8 cellular contexts compared by ENCODE assay signal in the genomic region with DNA sequence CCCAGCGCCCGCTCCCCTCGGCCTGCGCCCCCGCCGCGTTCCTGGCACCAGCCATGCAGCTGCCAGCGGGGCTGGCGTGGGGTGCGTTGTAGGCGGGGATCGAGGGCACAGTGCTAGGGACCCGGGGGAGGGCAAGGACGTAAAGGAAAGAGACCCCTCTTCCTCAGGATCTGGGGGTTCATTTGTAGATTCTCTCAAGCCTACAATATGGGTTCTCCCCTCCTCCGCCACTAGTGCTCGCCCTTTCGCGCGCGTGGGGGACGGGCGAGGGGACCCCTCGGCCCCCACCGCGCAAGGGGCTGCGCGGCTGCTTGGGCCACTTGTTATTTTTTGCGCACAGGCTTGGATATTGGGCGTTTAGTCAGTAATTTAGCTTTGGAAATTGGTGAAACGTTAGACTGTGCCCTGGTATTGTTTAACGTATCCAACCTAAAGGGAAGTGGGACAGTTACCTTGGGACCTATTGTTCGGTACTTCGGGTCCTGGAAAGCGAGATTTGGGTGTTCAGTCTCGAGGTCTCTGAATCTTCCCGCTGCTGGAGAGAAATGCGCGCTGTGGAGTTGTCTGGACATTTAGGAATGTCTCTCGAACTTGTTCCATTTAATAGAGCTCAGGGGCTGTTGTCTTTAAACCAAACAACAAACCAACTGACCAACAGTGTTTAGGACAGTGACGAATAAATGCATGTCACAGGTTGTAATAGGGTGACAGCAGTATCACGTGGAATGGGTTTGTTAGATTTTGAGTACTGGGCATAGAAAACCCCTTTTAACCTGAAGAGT. TPM values are rescaled to one million over a fixed set of nuclear protein-coding genes. Genes with fewer than 3 reads are reported as not detected.
DNase-seq lines count a peak whose midpoint lies in the region; ATAC-seq and TF ChIP-seq lines count a peak whose summit lies in the region.

No MANE protein-coding gene starts in this region.

- DNase-seq in Caco-2, result peak in 1 of 2 experiments; percentile 14
- peak in 1 of 2 experiments; percentile 52 for DNase-seq in SJSA1 (ENCODE audit: low read depth in 1 of 2, low spot score in 2 of 2)
- peak; percentile 47 for DNase-seq in fibroblast of mammary gland (ENCODE audit: low read depth)
- no peak for DNase-seq in SKM-1 treated with dmso at 0.1 percent for 144 hours (lab: John Stamatoyannopoulos, UW; ENCODE audit: unreplicated experiment)

- ATAC-seq in HG03139 (IDR thresholded peaks at IDR 0.05; ENCODE audit: unreplicated experiment) (peak; percentile 24), GM19035 (IDR thresholded peaks at IDR 0.05; ENCODE audit: unreplicated experiment) (no peak)

- no peaks in the 10 kb centered on the region for H3K9me3 Mint-ChIP-seq in Caco-2 (ENCODE audit: unreplicated experiment)

- no peak for TF ChIP-seq CTCF in Caco-2 (IDR thresholded peaks at IDR 0.05; ENCODE audit: insufficient read depth in 1 of 2, low read depth in 1 of 2, low read length in 1 of 2, severe bottlenecking in 1 of 2, unreplicated experiment in 1 of 2)
- no peak for TF ChIP-seq CTCF in fibroblast of mammary gland (conservative IDR thresholded peaks at IDR 0.05; ENCODE audit: control insufficient read depth, insufficient read depth, low read depth, low read length)

- no TSS peak for BruUV-seq in Caco-2 (replicated peaks; lab: Mats Ljungman, UMichigan)

- H2AFZ ChIP-seq in neuron (ENCODE audit: low read depth, low read length), result peak overlapping the region; percentile 92

- peak overlapping the region; percentile 89 for H3K4me3 ChIP-seq in Caco-2 (ENCODE audit: low read depth, low read length)
- peak overlapping the region; percentile 87 for H3K4me3 ChIP-seq in SJSA1
- H3K4me3 ChIP-seq in fibroblast of mammary gland (ENCODE audit: control insufficient read depth, low read depth, low read length), result peak overlapping the region; percentile 61
- H3K4me3 ChIP-seq in neuron (ENCODE audit: low read length), result peak overlapping the region; percentile 75

- H3K36me3 ChIP-seq in Caco-2 (ENCODE audit: control insufficient read depth, insufficient read depth, low read length) (no peaks in the 10 kb centered on the region), SJSA1 (peaks cover 6% of the 10 kb centered on the region), neuron (ENCODE audit: insufficient read depth, low read length) (no peaks in the 10 kb centered on the region)

- H3K9me3 ChIP-seq in Caco-2 (no peaks in the 10 kb centered on the region), SJSA1 (replicated peaks) (no peaks in the 10 kb centered on the region), neuron (ENCODE audit: low read length) (no peaks in the 10 kb centered on the region)

- H3K4me3 Mint-ChIP-seq in Caco-2 (ENCODE audit: unreplicated experiment), result peak overlapping the region; percentile 95

- no peaks in the 10 kb centered on the region for H3K27me3 Mint-ChIP-seq in Caco-2 (ENCODE audit: insufficient read depth, unreplicated experiment)

- H3K4me1 Mint-ChIP-seq in Caco-2 (ENCODE audit: low read depth, unreplicated experiment), result peaks cover 7% of the 10 kb centered on the region

- 0 out of 2 replicates have a peak, but pooled peaks cover 2% of the 10 kb centered on the region for H3K4me1 ChIP-seq in Caco-2
- H3K4me1 ChIP-seq in SJSA1 (replicated peaks), result peaks cover 24% of the 10 kb centered on the region
- peaks cover 15% of the 10 kb centered on the region for H3K4me1 ChIP-seq in neuron (ENCODE audit: insufficient read depth, low read length)

- CTCF ChIA-PET in Caco-2 (lab: Charles Lee), result interaction anchor here (0.7 to 1.9 kb wide), 4 partner anchors 9 to 332 kb away, joined by 3 to 6 read pairs (median 3); no protein-coding TSS in a partner anchor

- no peaks in the 10 kb centered on the region for H3K36me3 Mint-ChIP-seq in Caco-2 (ENCODE audit: insufficient read depth, unreplicated experiment)

- H3K27ac Mint-ChIP-seq in Caco-2 (ENCODE audit: unreplicated experiment), result peak overlapping the region; percentile 75

- H3K27ac ChIP-seq in SJSA1, result peak overlapping the region; percentile 76

- no peaks in the 10 kb centered on the region for H3K27me3 ChIP-seq in Caco-2 (replicated peaks; ENCODE audit: control insufficient read depth, insufficient read depth, low read length)
- no peaks in the 10 kb centered on the region for H3K27me3 ChIP-seq in SJSA1 (replicated peaks)
- H3K27me3 ChIP-seq in neuron (ENCODE audit: insufficient read depth, low read length), result no peaks in the 10 kb centered on the region

- peak; percentile 26 for TF ChIP-seq POLR2A in GM19193 (IDR thresholded peaks at IDR 0.05; ENCODE audit: extremely low read depth, insufficient read depth, insufficient read length)

- intact Hi-C loops in Caco-2 (cut with micrococcal nuclease; ENCODE audit: unreplicated experiment), result loop anchor here (1.0 to 10.0 kb wide), 7 partner anchors 32 to 438 kb away; no protein-coding TSS in a partner anchor

- POLR2A ChIA-PET in Caco-2 (lab: Charles Lee), result no interaction called here

RNA-seq across cellular contexts. Expression of gene CDK14, which starts 0.8 kb away (rescaled TPM):
- total RNA-seq in Caco-2 (2022), result 18.2 and 22.5 TPM in 2 replicates
- 17.9 and 20.8 TPM in 2 replicates for total RNA-seq in SJSA1 (2014; rRNA removed; shearing (Covaris generic))
